In genomic region chr19:17306285-17306714, GRCh38 we compare ENCODE assay signal across 8 cellular contexts. TPM values are rescaled to one million over a fixed set of nuclear protein-coding genes. Genes with fewer than 3 reads are reported as not detected.
DNase-seq lines count a peak whose midpoint lies in the region; ATAC-seq, FAIRE-seq and TF ChIP-seq lines count a peak whose summit lies in the region.

No MANE protein-coding gene starts in this region.

- peak overlapping the region; percentile 80 for H4K8ac ChIP-seq in trophoblast cell (ENCODE audit: low read depth, low read length)

- peaks cover 34% of the 10 kb centered on the region for H3K79me1 ChIP-seq in trophoblast cell (ENCODE audit: low read length)

- no peaks in the 10 kb centered on the region for H3K27me3 ChIP-seq in trophoblast cell (ENCODE audit: insufficient read depth, low read length)

- H3K9ac ChIP-seq in trophoblast cell (ENCODE audit: low read length): peak overlapping the region; percentile 75

- peak overlapping the region; percentile 76 for H2AK5ac ChIP-seq in trophoblast cell (ENCODE audit: low read length)

- H3K36me3 ChIP-seq in trophoblast cell (ENCODE audit: control insufficient read depth in 1 of 2, insufficient read depth in 2 of 2, low read length in 2 of 2): peaks cover 2 to 5% of the 10 kb centered on the region in 2 experiments

- H2BK5ac ChIP-seq in trophoblast cell (ENCODE audit: low read depth, low read length, poor library complexity): peak overlapping the region; percentile 77

- peak overlapping the region; percentile 61 for H2AFZ ChIP-seq in trophoblast cell (ENCODE audit: insufficient read depth, low read length, poor library complexity)

- H4K12ac ChIP-seq in trophoblast cell (ENCODE audit: low read depth, low read length): peak overlapping the region; percentile 79

- H3K14ac ChIP-seq in trophoblast cell (ENCODE audit: low read length): peak overlapping the region; percentile 69

- peak overlapping the region; percentile 81 for H3K27ac ChIP-seq in epithelial cell of prostate
- peak overlapping the region; percentile 76 for H3K27ac ChIP-seq in trophoblast cell (ENCODE audit: low read depth, low read length)

- H3K4me2 ChIP-seq in trophoblast cell (ENCODE audit: low read length): peak overlapping the region; percentile 81

- H2BK120ac ChIP-seq in trophoblast cell (ENCODE audit: insufficient read depth, low read length, poor library complexity): peak overlapping the region; percentile 69

- peak; percentile 15; the same call in 1 of the 2 replicates for TF ChIP-seq POLR2A in GM12892 (IDR thresholded peaks at IDR 0.05; ENCODE audit: low read depth, low read length)

- H3K9me3 ChIP-seq in trophoblast cell (ENCODE audit: insufficient read depth, low read depth, low read length): no peaks in the 10 kb centered on the region

- no peak for FAIRE-seq in GM12892 (lab: Jason Lieb, UNC)

- DNase-seq in GM12892 (ENCODE audit: insufficient read length): no peak
- DNase-seq in OCI-M1 (lab: John Stamatoyannopoulos, UW): peak; percentile 80
- DNase-seq in epithelial cell of prostate (ENCODE audit: low read depth, low spot score): no peak
- no peak for DNase-seq in trophoblast cell
- no peak for DNase-seq in NCI-H2227 (lab: John Stamatoyannopoulos, UW; ENCODE audit: unreplicated experiment)
- DNase-seq in activated gamma-delta T cell (lab: John Stamatoyannopoulos, UW): no peak
- DNase-seq in T-helper 9 cell: no peak

- peak overlapping the region; percentile 37 for H2BK12ac ChIP-seq in trophoblast cell (ENCODE audit: low read length)

- H3K4me1 ChIP-seq in trophoblast cell (ENCODE audit: control insufficient read depth in 1 of 2, insufficient read depth in 2 of 2, low read length in 2 of 2): peaks cover 32 to 44% of the 10 kb centered on the region in 2 experiments

- peaks cover 23% of the 10 kb centered on the region for H3K79me2 ChIP-seq in trophoblast cell (ENCODE audit: control insufficient read depth, insufficient read depth, low read length, poor library complexity)

- peak overlapping the region; percentile 42 for H3K4ac ChIP-seq in trophoblast cell (ENCODE audit: low read depth, low read length)

- peak overlapping the region; percentile 83 for H3K4me3 ChIP-seq in trophoblast cell (ENCODE audit: low read depth, low read length)

- WGBS in trophoblast cell (ENCODE audit: extremely low coverage, insufficient coverage, insufficient read length): no CpG with 5 or more reads among the region's 28 CpGs

- H4K91ac ChIP-seq in trophoblast cell (ENCODE audit: low read depth, low read length): peak overlapping the region; percentile 83

- H3K23ac ChIP-seq in trophoblast cell (ENCODE audit: low read length): no peak overlapping the region

- H3K18ac ChIP-seq in trophoblast cell (ENCODE audit: low read length): peak overlapping the region; percentile 58

- ATAC-seq in HG03439 (IDR thresholded peaks at IDR 0.05; ENCODE audit: unreplicated experiment): no peak

RNA-seq across cellular contexts. Expression of gene MRPL34, which starts 0.6 kb away (rescaled TPM):
- 50.8 TPM for polyA plus RNA-seq in GM12892 (2012; ENCODE audit: missing spikeins)
- 62.8 and 66.5 TPM in 2 replicates for polyA plus RNA-seq in trophoblast cell (2013)

RNA-seq across cellular contexts. Expression of gene DDA1, which starts 3.1 kb away (rescaled TPM):
- polyA plus RNA-seq in GM12892 (2012; ENCODE audit: missing spikeins): 33.6 TPM
- polyA plus RNA-seq in trophoblast cell (2013): 196 and 214 TPM in 2 replicates

RNA-seq across cellular contexts. Expression of gene ABHD8, which starts 3.1 kb away (rescaled TPM):
- 1.2 TPM for polyA plus RNA-seq in GM12892 (2012; ENCODE audit: missing spikeins)
- 16.0 and 16.6 TPM in 2 replicates for polyA plus RNA-seq in trophoblast cell (2013)

RNA-seq across cellular contexts. Expression of gene ANKLE1, which starts 24.6 kb away (rescaled TPM):
- polyA plus RNA-seq in GM12892 (2012; ENCODE audit: missing spikeins): 6.0 TPM
- 1.0 and 1.1 TPM in 2 replicates for polyA plus RNA-seq in trophoblast cell (2013)

RNA-seq across cellular contexts. Expression of gene ANO8, which starts 28.4 kb away (rescaled TPM):
- polyA plus RNA-seq in GM12892 (2012; ENCODE audit: missing spikeins): 0.93 TPM
- polyA plus RNA-seq in trophoblast cell (2013): 7.8 TPM in 2 replicates
